Comparison of ENCODE assay signal across 8 cellular contexts in the genomic region with DNA sequence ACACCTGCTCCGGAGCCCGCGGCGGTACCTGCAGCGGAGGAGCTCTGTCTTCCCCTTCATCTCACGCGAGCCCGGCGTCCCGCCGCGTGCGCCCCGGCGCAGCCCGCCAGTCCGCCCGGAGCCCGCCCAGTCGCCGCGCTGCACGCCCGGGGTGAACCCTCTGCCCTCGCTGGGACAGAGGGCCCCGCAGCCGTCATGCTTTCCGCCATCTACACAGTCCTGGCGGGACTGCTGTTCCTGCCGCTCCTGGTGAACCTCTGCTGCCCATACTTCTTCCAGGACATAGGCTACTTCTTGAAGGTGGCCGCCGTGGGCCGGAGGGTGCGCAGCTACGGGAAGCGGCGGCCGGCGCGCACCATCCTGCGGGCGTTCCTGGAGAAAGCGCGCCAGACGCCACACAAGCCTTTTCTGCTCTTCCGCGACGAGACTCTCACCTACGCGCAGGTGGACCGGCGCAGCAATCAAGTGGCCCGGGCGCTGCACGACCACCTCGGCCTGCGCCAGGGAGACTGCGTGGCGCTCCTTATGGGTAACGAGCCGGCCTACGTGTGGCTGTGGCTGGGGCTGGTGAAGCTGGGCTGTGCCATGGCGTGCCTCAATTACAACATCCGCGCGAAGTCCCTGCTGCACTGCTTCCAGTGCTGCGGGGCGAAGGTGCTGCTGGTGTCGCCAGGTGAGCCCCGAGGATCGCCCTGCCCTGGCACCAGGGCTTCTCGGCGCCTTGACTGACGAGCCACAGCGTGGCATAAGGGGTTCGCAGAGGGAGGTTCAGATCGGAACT. TPM values are rescaled to one million over a fixed set of nuclear protein-coding genes. Genes with fewer than 3 reads are reported as not detected.
DNase-seq lines count a peak whose midpoint lies in the region; ATAC-seq and TF ChIP-seq lines count a peak whose summit lies in the region.

No MANE protein-coding gene starts in this region.

- H2BK120ac ChIP-seq in mesendoderm (ENCODE audit: low read depth, low read length), result no peak overlapping the region

- H3K4me1 ChIP-seq in ectodermal cell (ENCODE audit: control insufficient read depth, insufficient read depth, low read length), result no peaks in the 10 kb centered on the region
- H3K4me1 ChIP-seq in mesendoderm (ENCODE audit: control insufficient read depth, low read depth, low read length), result no peaks in the 10 kb centered on the region

- H3K36me3 ChIP-seq in ectodermal cell (ENCODE audit: control insufficient read depth, insufficient read depth, low read length), result no peaks in the 10 kb centered on the region
- no peaks in the 10 kb centered on the region for H3K36me3 ChIP-seq in mesendoderm (ENCODE audit: control insufficient read depth, insufficient read depth, low read length)

- H3K56ac ChIP-seq in mesendoderm (ENCODE audit: low read length), result peak overlapping the region; percentile 31

- no peak overlapping the region for H2AK5ac ChIP-seq in mesendoderm (ENCODE audit: low read length)

- H3K4me3 ChIP-seq in ectodermal cell (ENCODE audit: insufficient read depth, low read depth, low read length) (peak overlapping the region; percentile 66), mesendoderm (ENCODE audit: low read length) (no peak overlapping the region)

- H3K4ac ChIP-seq in mesendoderm (ENCODE audit: low read depth, low read length), result no peak overlapping the region

- H3K27me3 ChIP-seq in ectodermal cell (ENCODE audit: control insufficient read depth, insufficient read depth, low read length, poor library complexity, severe bottlenecking) (peaks cover 45% of the 10 kb centered on the region), mesendoderm (ENCODE audit: insufficient read depth, low read length, poor library complexity) (peaks cover 20% of the 10 kb centered on the region)

- H4K5ac ChIP-seq in mesendoderm (ENCODE audit: low read length), result no peak overlapping the region

- H3K9ac ChIP-seq in mesendoderm (ENCODE audit: low read length), result peak overlapping the region; percentile 20

- no peaks in the 10 kb centered on the region for H3K9me3 Mint-ChIP-seq in WTC11
- H3K9me3 Mint-ChIP-seq in stimulated activated naive CD8-positive, alpha-beta T cell treated with anti-CD3 and anti-CD28 coated beads, Interleukin-15, amount 100 ng/mL, for 72 hours, result no peaks in the 10 kb centered on the region

- H3K4me1 Mint-ChIP-seq in WTC11, result peaks cover 18% of the 10 kb centered on the region
- H3K4me1 Mint-ChIP-seq in stimulated activated naive CD8-positive, alpha-beta T cell treated with anti-CD3 and anti-CD28 coated beads, Interleukin-15, amount 100 ng/mL, for 72 hours, result peaks cover 37% of the 10 kb centered on the region

- POLR2A ChIA-PET in WTC11 (lab: Charles Lee), result interaction anchor here (0.5 kb wide), 1 partner anchor 61 kb away, joined by 3 read pairs; no protein-coding TSS in a partner anchor

- no peak overlapping the region for H3K18ac ChIP-seq in mesendoderm (ENCODE audit: low read length)

- 3% methylated on average over 77 of the region's 77 CpGs for WGBS in ectodermal cell, 2 experiments
- no CpG with 5 or more reads among the region's 77 CpGs for WGBS in mesendoderm (ENCODE audit: extremely low coverage, insufficient coverage, low lambda C conversion rate)

- H2BK15ac ChIP-seq in mesendoderm (replicated peaks; ENCODE audit: low read depth), result no peak overlapping the region

- no peaks in the 10 kb centered on the region for H3K9me3 ChIP-seq in ectodermal cell (ENCODE audit: control insufficient read depth, low read length)

- CTCF ChIA-PET in WTC11 (lab: Charles Lee), result interaction anchor here (0.6 to 2.9 kb wide), 11 partner anchors 11 to 357 kb away, joined by 3 to 24 read pairs (median 4); partner anchors contain the start of gene GABPB1

- no peak for TF ChIP-seq CTCF in WTC11 (IDR thresholded peaks at IDR 0.05)

- H3K79me2 ChIP-seq in mesendoderm (ENCODE audit: control insufficient read depth, insufficient read depth, low read length), result no peaks in the 10 kb centered on the region

- no peaks in the 10 kb centered on the region for H3K36me3 Mint-ChIP-seq in WTC11

- no peaks in the 10 kb centered on the region for H3K79me1 ChIP-seq in mesendoderm (ENCODE audit: low read length)

- no peak overlapping the region for H2BK5ac ChIP-seq in mesendoderm (ENCODE audit: low read length)

- DNase-seq in COLO668 (lab: John Stamatoyannopoulos, UW; ENCODE audit: unreplicated experiment) (peak; percentile 67), KBM-7 (peak; percentile 63), WTC11 (ENCODE audit: low spot score) (peak; percentile 36), mesendoderm (peak; percentile 34)
- peak; percentile 60 to 64 for DNase-seq in stimulated activated naive CD8-positive, alpha-beta T cell treated with anti-CD3 and anti-CD28 coated beads, Interleukin-15, amount 100 ng/mL, for 72 hours

- H4K8ac ChIP-seq in mesendoderm (ENCODE audit: low read depth, low read length), result no peak overlapping the region

- H3K27ac Mint-ChIP-seq in WTC11, result no peak overlapping the region
- H3K27ac Mint-ChIP-seq in stimulated activated naive CD8-positive, alpha-beta T cell treated with anti-CD3 and anti-CD28 coated beads, Interleukin-15, amount 100 ng/mL, for 72 hours, result peak overlapping the region; percentile 82 to 95

- peak overlapping the region; percentile 87 for H3K4me3 Mint-ChIP-seq in WTC11
- peak overlapping the region; percentile 98 to 99 for H3K4me3 Mint-ChIP-seq in stimulated activated naive CD8-positive, alpha-beta T cell treated with anti-CD3 and anti-CD28 coated beads, Interleukin-15, amount 100 ng/mL, for 72 hours

- no peak overlapping the region for H3K23ac ChIP-seq in mesendoderm (ENCODE audit: low read length)

- ATAC-seq in GM21367 (IDR thresholded peaks at IDR 0.05; ENCODE audit: unreplicated experiment), result peak; percentile 49
- peak; percentile 62 for ATAC-seq in WTC11
- ATAC-seq in stimulated activated naive CD8-positive, alpha-beta T cell treated with anti-CD3 and anti-CD28 coated beads, Interleukin-15, amount 100 ng/mL, for 72 hours, result peak; percentile 76
- ATAC-seq in GM18873 (IDR thresholded peaks at IDR 0.05; ENCODE audit: low FRiP score, unreplicated experiment), result no peak

- in situ Hi-C loops in KBM-7 (cut with MboI; ENCODE audit: low pct_unique_long_range_greater_than_20kb, low sequenced_read_pairs), result no loop called here

- H3K27me3 Mint-ChIP-seq in WTC11 (ENCODE audit: low read depth), result peaks cover 43% of the 10 kb centered on the region
- H3K27me3 Mint-ChIP-seq in stimulated activated naive CD8-positive, alpha-beta T cell treated with anti-CD3 and anti-CD28 coated beads, Interleukin-15, amount 100 ng/mL, for 72 hours, result peaks cover 44% of the 10 kb centered on the region

- H3K4me2 ChIP-seq in mesendoderm (ENCODE audit: low read length), result peak overlapping the region; percentile 77

- no peak overlapping the region for H3K27ac ChIP-seq in ectodermal cell (ENCODE audit: insufficient read depth, low read depth, low read length, poor library complexity, severe bottlenecking)
- H3K27ac ChIP-seq in mesendoderm (ENCODE audit: low read depth, low read length), result no peak overlapping the region

TF ChIP-seq in WTC11, 78 proteins besides CTCF, POLR2A, EP300 and RAD21 (continues in another document):
- TF ChIP-seq, protein P1, sequence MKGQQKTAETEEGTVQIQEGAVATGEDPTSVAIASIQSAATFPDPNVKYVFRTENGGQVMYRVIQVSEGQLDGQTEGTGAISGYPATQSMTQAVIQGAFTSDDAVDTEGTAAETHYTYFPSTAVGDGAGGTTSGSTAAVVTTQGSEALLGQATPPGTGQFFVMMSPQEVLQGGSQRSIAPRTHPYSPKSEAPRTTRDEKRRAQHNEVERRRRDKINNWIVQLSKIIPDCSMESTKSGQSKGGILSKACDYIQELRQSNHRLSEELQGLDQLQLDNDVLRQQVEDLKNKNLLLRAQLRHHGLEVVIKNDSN (CRISPR knock-in tag; IDR thresholded peaks at IDR 0.05), result 0 out of 2 replicates have a peak, but pooled peaks have one; percentile 21
- no peak; the same call in 1 of the 2 replicates for TF ChIP-seq ZNF423 (CRISPR knock-in tag; IDR thresholded peaks at IDR 0.05)
- no peak for TF ChIP-seq USF2 (CRISPR knock-in tag; IDR thresholded peaks at IDR 0.05)
- TF ChIP-seq, protein P2, sequence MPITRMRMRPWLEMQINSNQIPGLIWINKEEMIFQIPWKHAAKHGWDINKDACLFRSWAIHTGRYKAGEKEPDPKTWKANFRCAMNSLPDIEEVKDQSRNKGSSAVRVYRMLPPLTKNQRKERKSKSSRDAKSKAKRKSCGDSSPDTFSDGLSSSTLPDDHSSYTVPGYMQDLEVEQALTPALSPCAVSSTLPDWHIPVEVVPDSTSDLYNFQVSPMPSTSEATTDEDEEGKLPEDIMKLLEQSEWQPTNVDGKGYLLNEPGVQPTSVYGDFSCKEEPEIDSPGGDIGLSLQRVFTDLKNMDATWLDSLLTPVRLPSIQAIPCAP (CRISPR knock-in tag; IDR thresholded peaks at IDR 0.05), result 0 out of 2 replicates have a peak, but pooled peaks have one; percentile 54
- no peak for TF ChIP-seq ATF1 (CRISPR knock-in tag; IDR thresholded peaks at IDR 0.05)
- TF ChIP-seq, protein P3, sequence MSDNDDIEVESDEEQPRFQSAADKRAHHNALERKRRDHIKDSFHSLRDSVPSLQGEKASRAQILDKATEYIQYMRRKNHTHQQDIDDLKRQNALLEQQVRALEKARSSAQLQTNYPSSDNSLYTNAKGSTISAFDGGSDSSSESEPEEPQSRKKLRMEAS (CRISPR knock-in tag; IDR thresholded peaks at IDR 0.05), result peak; percentile 75
- 0 out of 2 replicates have a peak, but pooled peaks have one; percentile 27 for TF ChIP-seq JUN (CRISPR knock-in tag; IDR thresholded peaks at IDR 0.05)
- peak; percentile 44 for TF ChIP-seq ETV6 (CRISPR knock-in tag; IDR thresholded peaks at IDR 0.05)

RNA-seq across cellular contexts. Expression of gene SLC27A2, which starts 0.4 kb away (rescaled TPM):
- total RNA-seq in WTC11 (2021), result 3.0 to 5.7 TPM (median 5.6 TPM) in 3 replicates
- polyA plus RNA-seq in ectodermal cell (2013, experiment 1 of 4), result 1.0 TPM
- 1.4 TPM for polyA plus RNA-seq in ectodermal cell (2013, experiment 2 of 4)
- 1.5 TPM for polyA plus RNA-seq in ectodermal cell (2013, experiment 3 of 4)
- 1.4 TPM for polyA plus RNA-seq in ectodermal cell (2013, experiment 4 of 4)
- polyA plus RNA-seq in mesendoderm (2013, experiment 1 of 2), result 2.1 TPM
- 2.0 TPM for polyA plus RNA-seq in mesendoderm (2013, experiment 2 of 2)
